In the genomic region with DNA sequence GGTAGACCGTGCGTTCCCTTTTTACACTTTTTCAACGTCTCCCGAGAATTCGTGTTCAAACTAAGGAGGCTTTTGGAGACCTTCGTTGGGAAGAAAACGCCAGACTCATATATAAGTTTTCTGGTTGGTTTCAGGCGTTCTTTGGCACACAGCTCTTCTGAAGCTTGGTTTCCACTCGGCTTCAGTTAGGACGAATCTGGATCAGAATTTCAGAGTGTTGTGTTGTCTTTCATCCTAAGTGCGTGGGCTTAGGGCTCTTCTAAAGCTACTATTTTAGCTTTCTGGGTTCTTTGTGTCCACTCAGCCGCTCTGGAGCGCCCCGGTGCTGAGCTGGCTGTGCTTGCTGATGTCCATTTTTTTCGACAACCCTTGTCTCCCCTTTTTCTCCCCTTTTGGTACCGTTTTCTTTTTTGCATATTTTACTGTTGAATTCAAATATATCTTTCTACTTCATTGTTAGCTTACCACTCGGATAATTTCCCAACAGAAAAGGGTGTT, we compare ENCODE assay signal across 9 cellular contexts. TPM values are rescaled to one million over a fixed set of nuclear protein-coding genes. Genes with fewer than 3 reads are reported as not detected.
DNase-seq lines count a peak whose midpoint lies in the region; TF ChIP-seq lines count a peak whose summit lies in the region.
"Had no signal": no experiment of that assay in that cellular context is flagged by ENCODE, and none has a peak within 500 bp of the region (broad histone marks: within the 10 kb centered on the region; RNA-seq: fewer than 3 reads in every experiment).

No MANE protein-coding gene starts in this region.

- H3K4me1 ChIP-seq in HUES64 (ENCODE audit: insufficient read depth, low read length) = peaks cover 11% of the 10 kb centered on the region
- H3K4me1 ChIP-seq in mammary epithelial cell (ENCODE audit: insufficient read depth, low read length) = peaks cover 21% of the 10 kb centered on the region
- peaks cover 16 to 17% of the 10 kb centered on the region in 2 donors for H3K4me1 ChIP-seq in uterus

- H3K9me3 ChIP-seq in HUES64 (ENCODE audit: insufficient read depth, low read depth, low read length) = no peaks in the 10 kb centered on the region
- no peaks in the 10 kb centered on the region for H3K9me3 ChIP-seq in mammary epithelial cell (replicated peaks; ENCODE audit: insufficient read depth, low read length)
- H3K9me3 ChIP-seq in uterus = no peaks in the 10 kb centered on the region

- DNase-seq in ACHN (peak; percentile 40), mammary epithelial cell (no peak), medulla oblongata (ENCODE audit: extremely low spot score) (peak; percentile 21), uterus (no peak), NCI-H128 (lab: John Stamatoyannopoulos, UW; ENCODE audit: unreplicated experiment) (no peak), NCI-H510A treated with DMSO at 0.1 percent for 48 hours (lab: John Stamatoyannopoulos, UW) (no peak)
- no peak for DNase-seq in stimulated activated CD4-positive, alpha-beta T cell treated with anti-CD3 and anti-CD28 coated beads, Interleukin-2, amount 100 ng/mL, for 24 hours

- peaks cover 17% of the 10 kb centered on the region for H4K20me1 ChIP-seq in mammary epithelial cell (ENCODE audit: insufficient read depth, low read length)

- in situ Hi-C loops in ACHN (cut with HindIII; ENCODE audit: low pct_ligation_motif_present, low pct_unique_long_range_greater_than_20kb, low sequenced_read_pairs) = no loop called here
- in situ Hi-C loops in mammary epithelial cell (cut with MboI; ENCODE audit: low sequenced_read_pairs in 2 of 2) = no loop called here

- 0% methylated on average over 15 of the region's 17 CpGs for WGBS in HUES64
- WGBS in mammary epithelial cell (ENCODE audit: low coverage, missing lambda C conversion rate) = 3% methylated on average over 16 of the region's 17 CpGs

- peak overlapping the region; percentile 99 for H3K27ac ChIP-seq in HUES64 (ENCODE audit: low read depth, low read length)
- peak overlapping the region; percentile 91 for H3K27ac ChIP-seq in mammary epithelial cell (ENCODE audit: insufficient read depth, low read depth, low read length)
- peak overlapping the region; percentile 99 to 100 for H3K27ac ChIP-seq in uterus

- intact Hi-C loops in mammary epithelial cell (cut with micrococcal nuclease) = loop anchor here (2.0 to 5.0 kb wide), 3 partner anchors 23 to 269 kb away; a partner anchor contains a TSS
- intact Hi-C loops in uterus (cut with DNase I; ENCODE audit: low total_unique reads) = no loop called here

- peak overlapping the region; percentile 73 for H3K4me3 ChIP-seq in HUES64 (ENCODE audit: low read length)
- peak overlapping the region; percentile 69 to 95 (median 95) for H3K4me3 ChIP-seq in mammary epithelial cell (replicated peaks in 1 of 3; ENCODE audit: insufficient read depth in 1 of 3, low read depth in 2 of 3, low read length in 3 of 3)
- H3K4me3 ChIP-seq in uterus = peak overlapping the region; percentile 51 to 89

- H2AFZ ChIP-seq in mammary epithelial cell (ENCODE audit: low read depth, low read length) = no peak overlapping the region

- TSS peak; percentile 25 for BruUV-seq in mammary epithelial cell (replicated peaks; lab: Mats Ljungman, UMichigan)

- H3K27me3 ChIP-seq in HUES64 (ENCODE audit: insufficient read depth, low read length) (no peaks in the 10 kb centered on the region), mammary epithelial cell (ENCODE audit: insufficient read depth, low read length) (no peaks in the 10 kb centered on the region), uterus (no peaks in the 10 kb centered on the region)

- no peak for TF ChIP-seq CTCF in mammary epithelial cell (conservative IDR thresholded peaks at IDR 0.05 in 1 of 2, IDR thresholded peaks at IDR 0.05 in 1 of 2; ENCODE audit: extremely low read depth in 1 of 2, insufficient read depth in 1 of 2, low read depth in 1 of 2, low read length in 2 of 2)
- no peak for TF ChIP-seq CTCF in uterus (IDR thresholded peaks at IDR 0.05)

- TF ChIP-seq POLR2A in uterus (IDR thresholded peaks at IDR 0.05) = no peak

- CTCF ChIA-PET in mammary epithelial cell (lab: Charles Lee; ENCODE audit: low non-redundant PET) = no interaction called here

- H3K79me2 ChIP-seq in mammary epithelial cell (ENCODE audit: insufficient read depth, low read length) = peaks cover 74% of the 10 kb centered on the region

- H3K36me3 ChIP-seq in HUES64 (ENCODE audit: insufficient read depth, low read length) (peaks cover 38% of the 10 kb centered on the region), mammary epithelial cell (ENCODE audit: insufficient read depth, low read length) (peaks cover 12% of the 10 kb centered on the region), uterus (no peaks in the 10 kb centered on the region)

- dilution Hi-C loops in mammary epithelial cell (cut with HindIII; ENCODE audit: low sequenced_read_pairs) = no loop called here

- peak overlapping the region; percentile 95 for H3K4me2 ChIP-seq in mammary epithelial cell (ENCODE audit: insufficient read depth, low read depth, low read length)

- H3K9ac ChIP-seq in HUES64 (ENCODE audit: low read depth, low read length) (peak overlapping the region; percentile 95), mammary epithelial cell (ENCODE audit: insufficient read depth, low read length) (peak overlapping the region; percentile 95)

RNA-seq across cellular contexts. Expression of a gene that starts 1.1 kb away (rescaled TPM):
- polyA plus RNA-seq in HUES64 (2013, experiment 1 of 2) = 298 TPM
- 286 TPM for polyA plus RNA-seq in HUES64 (2013, experiment 2 of 2)
- 100 to 1,000 TPM in 1 of 2 donors, 10 to 100 TPM in 1; 76.5 to 493 TPM for total RNA-seq in mammary epithelial cell
- polyA plus RNA-seq in mammary epithelial cell = 123 TPM
- 576 TPM for polyA minus RNA-seq in mammary epithelial cell
- total RNA-seq in uterus = 100 to 1,000 TPM in 3 of 4 donors, 10 to 100 TPM in 1; 92.7 to 900 (median 121) TPM

RNA-seq across cellular contexts. Expression of a gene that starts 23.5 kb away (rescaled TPM):
- 208 TPM for polyA plus RNA-seq in HUES64 (2013, experiment 1 of 2)
- 201 TPM for polyA plus RNA-seq in HUES64 (2013, experiment 2 of 2)
- 100 to 1,000 TPM; 225 to 294 TPM for total RNA-seq in mammary epithelial cell
- polyA plus RNA-seq in mammary epithelial cell = 278 TPM
- 194 TPM for polyA minus RNA-seq in mammary epithelial cell
- total RNA-seq in uterus = 100 to 1,000 TPM in 3 of 4 donors, 10 to 100 TPM in 1; 88.4 to 524 (median 219) TPM

RNA-seq across cellular contexts. Expression of a gene that starts 33.5 kb away (rescaled TPM):
- polyA plus RNA-seq in HUES64 (2013, experiment 1 of 2) = 1.6 TPM
- 1.1 TPM for polyA plus RNA-seq in HUES64 (2013, experiment 2 of 2)
- total RNA-seq in mammary epithelial cell (1 to 10 TPM; 1.5 to 1.6 TPM), uterus (1 to 10 TPM in 1 of 4 donors, under 1 TPM in 1, not detected in 2; 0.83 to 1.3 TPM)
- polyA plus RNA-seq in mammary epithelial cell = 0.33 TPM
- not detected for polyA minus RNA-seq in mammary epithelial cell

RNA-seq across cellular contexts. Expression of a gene that starts 33.8 kb away (rescaled TPM):
- not detected for polyA plus RNA-seq in HUES64 (2013, experiment 1 of 2)
- 0.51 TPM for polyA plus RNA-seq in HUES64 (2013, experiment 2 of 2)
- total RNA-seq in mammary epithelial cell = not detected
- polyA plus RNA-seq in mammary epithelial cell = not detected
- polyA minus RNA-seq in mammary epithelial cell = not detected
- total RNA-seq in uterus = under 1 TPM in 1 of 4 donors, not detected in 3; 0.21 TPM
- total RNA-seq: pulmonary artery endothelial cell had no signal

RNA-seq across cellular contexts. Expression of a gene that starts 44.7 kb away (rescaled TPM):
- polyA plus RNA-seq in HUES64 (2013, experiment 1 of 2) = not detected
- not detected for polyA plus RNA-seq in HUES64 (2013, experiment 2 of 2)
- not detected for total RNA-seq in mammary epithelial cell
- polyA plus RNA-seq in mammary epithelial cell = not detected
- polyA minus RNA-seq in mammary epithelial cell = not detected
- not detected for total RNA-seq in uterus
- total RNA-seq: pulmonary artery endothelial cell had no signal

Comparison
In these comparisons a context has a peak if more than half of its experiments do, and no peak if none do; other contexts are left out.
1. DNase-seq: peak in ACHN (single experiment) and medulla oblongata (single experiment); none in mammary epithelial cell (single experiment), uterus (0 of 2), stimulated activated CD4-positive, alpha-beta T cell treated with anti-CD3 and anti-CD28 coated beads, Interleukin-2, amount 100 ng/mL, for 24 hours (0 of 2), NCI-H128 (single experiment) and NCI-H510A treated with DMSO at 0.1 percent for 48 hours (single experiment).
2. Peak in every context shown above with its lines, with median percentiles within 50 percentile points of each other: H3K27ac ChIP-seq and H3K4me3 ChIP-seq.